Comparison of ENCODE assay signal across 1 cellular context in genomic region chr12:47343684-47344567, GRCh38.
TF ChIP-seq lines count a peak whose summit lies in the region.

No MANE protein-coding gene starts in this region.

TF ChIP-seq in IMR-90, 13 proteins besides CTCF, POLR2A, EP300 and RAD21 (continued from another document):
- no peak for TF ChIP-seq RCOR1 (IDR thresholded peaks at IDR 0.05; ENCODE audit: insufficient replicate concordance, low read length)
- TF ChIP-seq NFE2L2 (IDR thresholded peaks at IDR 0.05; ENCODE audit: low read depth, low read length) = no peak
- no peak for TF ChIP-seq BHLHE40 (IDR thresholded peaks at IDR 0.05; ENCODE audit: low read depth, low read length)
- TF ChIP-seq CEBPB (IDR thresholded peaks at IDR 0.05; ENCODE audit: low read depth, low read length) = peak; percentile 16; the same call in 1 of the 2 replicates
- no peak for TF ChIP-seq MAZ (IDR thresholded peaks at IDR 0.05; ENCODE audit: borderline replicate concordance, low read depth, low read length)
- no peak for TF ChIP-seq CHD1 (IDR thresholded peaks at IDR 0.05; ENCODE audit: low read depth, low read length)
- TF ChIP-seq USF2 (IDR thresholded peaks at IDR 0.05; ENCODE audit: low read depth, low read length) = no peak
